In the genomic region with DNA sequence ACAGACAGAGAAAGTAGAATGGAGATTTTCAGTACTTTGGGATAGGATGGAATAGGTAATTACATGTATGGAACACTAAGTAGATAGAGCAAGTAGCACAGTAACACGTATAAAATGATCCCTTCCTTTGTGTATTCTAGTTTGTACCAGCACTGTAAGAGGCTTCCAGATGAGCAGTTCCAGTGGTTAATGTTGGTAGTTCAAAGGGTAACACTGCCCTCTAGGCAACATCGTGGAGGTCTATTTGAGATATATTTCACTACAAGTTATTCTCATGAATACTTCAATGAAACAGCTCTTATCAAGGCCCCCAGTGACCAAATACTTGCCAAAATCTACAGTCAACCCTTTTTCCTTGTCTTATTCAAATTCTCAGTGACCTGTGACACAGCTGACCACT, we compare ENCODE assay signal across 17 cellular contexts. TPM values are rescaled to one million over a fixed set of nuclear protein-coding genes. Genes with fewer than 3 reads are reported as not detected.
A peak's percentile ranks its signal among the peaks of the same experiment; 100 is the strongest.
DNase-seq lines count a peak whose midpoint lies in the region; ATAC-seq and TF ChIP-seq lines count a peak whose summit lies in the region.
"Had no signal": no experiment of that assay in that cellular context is flagged by ENCODE, and none has a peak within 500 bp of the region (broad histone marks: within the 10 kb centered on the region; RNA-seq: fewer than 3 reads in every experiment).

No MANE protein-coding gene starts in this region.

- in situ Hi-C loops in GM13977 (cut with MboI; ENCODE audit: low pct_unique_long_range_greater_than_20kb, low sequenced_read_pairs, unreplicated experiment): no loop called here
- in situ Hi-C loops in GM13976 (cut with MboI; ENCODE audit: low sequenced_read_pairs, unreplicated experiment): no loop called here

- H3K9me3 ChIP-seq in naive thymus-derived CD4-positive, alpha-beta T cell (ENCODE audit: control insufficient read depth in 2 of 3, low read length in 3 of 3): peaks cover 9 to 34% (median 11%) of the 10 kb centered on the region in 3 experiments

- peak; percentile 60 to 82 (median 75) for ATAC-seq in T-cell (replicated peaks in 1 of 4)
- ATAC-seq in naive thymus-derived CD4-positive, alpha-beta T cell: peak; percentile 68
- no peak for ATAC-seq in GM21381 (IDR thresholded peaks at IDR 0.05; ENCODE audit: unreplicated experiment)

- no peak overlapping the region for H3K4me3 Mint-ChIP-seq in activated CD4-positive, alpha-beta memory T cell treated with anti-CD3 and anti-CD28 coated beads for 36 hours
- no peak overlapping the region for H3K4me3 Mint-ChIP-seq in activated CD4-positive, alpha-beta memory T cell treated with anti-CD3 and anti-CD28 coated beads, Interleukin-2, amount 10 ng/mL, durations not matched to agents 7 days and 5 days
- H3K4me3 Mint-ChIP-seq in T-cell: no peak overlapping the region
- H3K4me3 Mint-ChIP-seq in naive thymus-derived CD4-positive, alpha-beta T cell: no peak overlapping the region
- H3K4me3 Mint-ChIP-seq: activated T-cell treated with anti-CD3 and anti-CD28 coated beads, Interleukin-2, amount 50 U/mL, for 24 hours; stimulated activated naive CD8-positive, alpha-beta T cell treated with anti-CD3 and anti-CD28 coated beads, Interleukin-15, Interleukin-2, amounts not matched to agents 100 ng/mL and 50 ng/mL, for 24 hours had no signal

- no peaks in the 10 kb centered on the region for H3K27me3 ChIP-seq in naive thymus-derived CD4-positive, alpha-beta T cell (ENCODE audit: control insufficient read depth in 2 of 2, insufficient read depth in 2 of 2, low read length in 2 of 2)

- H3K27ac Mint-ChIP-seq in activated CD4-positive, alpha-beta memory T cell treated with anti-CD3 and anti-CD28 coated beads for 36 hours: no peak overlapping the region
- H3K27ac Mint-ChIP-seq in activated CD4-positive, alpha-beta memory T cell treated with anti-CD3 and anti-CD28 coated beads, Interleukin-2, amount 10 ng/mL, durations not matched to agents 7 days and 5 days: no peak overlapping the region
- no peak overlapping the region for H3K27ac Mint-ChIP-seq in T-cell
- H3K27ac Mint-ChIP-seq in naive thymus-derived CD4-positive, alpha-beta T cell: peak overlapping the region in 1 of 9 donors; percentile 36
- H3K27ac Mint-ChIP-seq: activated T-cell treated with anti-CD3 and anti-CD28 coated beads, Interleukin-2, amount 50 U/mL, for 24 hours; stimulated activated naive CD8-positive, alpha-beta T cell treated with anti-CD3 and anti-CD28 coated beads, Interleukin-15, Interleukin-2, amounts not matched to agents 100 ng/mL and 50 ng/mL, for 24 hours had no signal

- H3K4me1 ChIP-seq in naive thymus-derived CD4-positive, alpha-beta T cell (ENCODE audit: control insufficient read depth in 2 of 2, insufficient read depth in 2 of 2, low read length in 2 of 2): no peaks in the 10 kb centered on the region

- CTCF ChIA-PET in activated CD4-positive, alpha-beta memory T cell treated with anti-CD3 and anti-CD28 coated beads for 36 hours (lab: Charles Lee): interaction anchor here (1.4 kb wide), 1 partner anchor 288 kb away, joined by 5 read pairs; no protein-coding TSS in a partner anchor
- CTCF ChIA-PET in activated CD4-positive, alpha-beta memory T cell treated with anti-CD3 and anti-CD28 coated beads, Interleukin-2, amount 10 ng/mL, durations not matched to agents 7 days and 5 days (lab: Charles Lee): no interaction called here
- CTCF ChIA-PET in T-cell (lab: Charles Lee): interaction anchor here in 1 of 2 donors (0.7 kb wide), 1 partner anchor 256 kb away, joined by 4 read pairs; no protein-coding TSS in a partner anchor
- CTCF ChIA-PET in naive thymus-derived CD4-positive, alpha-beta T cell (lab: Charles Lee): interaction anchor here (0.6 to 1.0 kb wide), 3 partner anchors 58 to 788 kb away, joined by 3 read pairs; partner anchors contain the start of gene ELOF1

- H3K36me3 Mint-ChIP-seq in activated CD4-positive, alpha-beta memory T cell treated with anti-CD3 and anti-CD28 coated beads for 36 hours: peaks cover 29% of the 10 kb centered on the region
- peaks cover 21% of the 10 kb centered on the region for H3K36me3 Mint-ChIP-seq in activated CD4-positive, alpha-beta memory T cell treated with anti-CD3 and anti-CD28 coated beads, Interleukin-2, amount 10 ng/mL, durations not matched to agents 7 days and 5 days (ENCODE audit: low read depth)
- H3K36me3 Mint-ChIP-seq in T-cell: peaks cover 28% of the 10 kb centered on the region
- H3K36me3 Mint-ChIP-seq in naive thymus-derived CD4-positive, alpha-beta T cell: peaks cover 18 to 40% (median 28%) of the 10 kb centered on the region in 5 donors

- POLR2A ChIA-PET in activated CD4-positive, alpha-beta memory T cell treated with anti-CD3 and anti-CD28 coated beads for 36 hours (lab: Charles Lee): no interaction called here
- POLR2A ChIA-PET in activated CD4-positive, alpha-beta memory T cell treated with anti-CD3 and anti-CD28 coated beads, Interleukin-2, amount 10 ng/mL, durations not matched to agents 7 days and 5 days (lab: Charles Lee): interaction anchor here (0.9 kb wide), 1 partner anchor 52 kb away, joined by 3 read pairs; the partner anchor contains the start of gene ZNF44
- POLR2A ChIA-PET in T-cell (lab: Charles Lee): no interaction called here
- POLR2A ChIA-PET in naive thymus-derived CD4-positive, alpha-beta T cell (lab: Charles Lee): no interaction called here

- no peaks in the 10 kb centered on the region for H3K4me1 Mint-ChIP-seq in activated CD4-positive, alpha-beta memory T cell treated with anti-CD3 and anti-CD28 coated beads for 36 hours (ENCODE audit: low read depth)
- H3K4me1 Mint-ChIP-seq in activated CD4-positive, alpha-beta memory T cell treated with anti-CD3 and anti-CD28 coated beads, Interleukin-2, amount 10 ng/mL, durations not matched to agents 7 days and 5 days: no peaks in the 10 kb centered on the region
- H3K4me1 Mint-ChIP-seq in T-cell: no peaks in the 10 kb centered on the region
- peaks cover 0 to 2% (median 0%) of the 10 kb centered on the region in 7 donors for H3K4me1 Mint-ChIP-seq in naive thymus-derived CD4-positive, alpha-beta T cell

- H3K4me3 ChIP-seq in naive thymus-derived CD4-positive, alpha-beta T cell (ENCODE audit: low read length): no peak overlapping the region

- no peaks in the 10 kb centered on the region for H3K27me3 Mint-ChIP-seq in activated CD4-positive, alpha-beta memory T cell treated with anti-CD3 and anti-CD28 coated beads for 36 hours
- no peaks in the 10 kb centered on the region for H3K27me3 Mint-ChIP-seq in activated CD4-positive, alpha-beta memory T cell treated with anti-CD3 and anti-CD28 coated beads, Interleukin-2, amount 10 ng/mL, durations not matched to agents 7 days and 5 days
- H3K27me3 Mint-ChIP-seq in T-cell: no peaks in the 10 kb centered on the region
- no peaks in the 10 kb centered on the region for H3K27me3 Mint-ChIP-seq in naive thymus-derived CD4-positive, alpha-beta T cell
- H3K27me3 Mint-ChIP-seq: activated T-cell treated with anti-CD3 and anti-CD28 coated beads, Interleukin-2, amount 50 U/mL, for 24 hours; stimulated activated naive CD8-positive, alpha-beta T cell treated with anti-CD3 and anti-CD28 coated beads, Interleukin-15, Interleukin-2, amounts not matched to agents 100 ng/mL and 50 ng/mL, for 24 hours had no signal

- DNase-seq in activated CD4-positive, alpha-beta memory T cell treated with anti-CD3 and anti-CD28 coated beads for 36 hours: peak; percentile 16
- no peak for DNase-seq in activated CD4-positive, alpha-beta memory T cell treated with anti-CD3 and anti-CD28 coated beads, Interleukin-2, amount 10 ng/mL, durations not matched to agents 7 days and 5 days
- DNase-seq in GM13977 (ENCODE audit: low spot score): no peak
- DNase-seq in T-cell: peak in 5 of 34 experiments; percentile 11 to 23 (median 16)
- peak in 5 of 9 donors; percentile 19 to 52 (median 32) for DNase-seq in naive thymus-derived CD4-positive, alpha-beta T cell
- no peak for DNase-seq in H4 (ENCODE audit: low spot score)
- no peak for DNase-seq in GM13976 (ENCODE audit: low spot score)
- DNase-seq: activated T-cell treated with anti-CD3 and anti-CD28 coated beads, Interleukin-2, amount 50 U/mL, for 24 hours; effector memory CD4-positive, alpha-beta T cell; GF-D8; islet precursor cell; NCI-H226; retina; stimulated activated CD4-positive, alpha-beta T cell treated with anti-CD3 and anti-CD28 coated beads, Interleukin-4, amount 100 ng/mL, for 1 hour; T1000 had no signal

- intact Hi-C loops in activated CD4-positive, alpha-beta memory T cell treated with anti-CD3 and anti-CD28 coated beads for 36 hours (cut with micrococcal nuclease): loop anchor here (1.0 kb wide), 1 partner anchor 145 kb away; no protein-coding TSS in a partner anchor
- intact Hi-C loops in naive thymus-derived CD4-positive, alpha-beta T cell (cut with micrococcal nuclease): loop anchor here in 1 of 2 donors (1.0 to 10.0 kb wide), 3 partner anchors 145 to 292 kb away; partner anchors contain the start of genes ZNF20 and ZNF878

- H3K9me3 Mint-ChIP-seq in activated CD4-positive, alpha-beta memory T cell treated with anti-CD3 and anti-CD28 coated beads for 36 hours: peaks cover 53% of the 10 kb centered on the region
- peaks cover 53% of the 10 kb centered on the region for H3K9me3 Mint-ChIP-seq in activated CD4-positive, alpha-beta memory T cell treated with anti-CD3 and anti-CD28 coated beads, Interleukin-2, amount 10 ng/mL, durations not matched to agents 7 days and 5 days
- H3K9me3 Mint-ChIP-seq in T-cell: peaks cover 8 to 28% (median 25%) of the 10 kb centered on the region in 3 donors
- peaks cover 11 to 77% (median 43%) of the 10 kb centered on the region in 11 donors for H3K9me3 Mint-ChIP-seq in naive thymus-derived CD4-positive, alpha-beta T cell

- H3K27ac ChIP-seq in naive thymus-derived CD4-positive, alpha-beta T cell (ENCODE audit: low read depth, low read length): no peak overlapping the region

- H3K36me3 ChIP-seq in naive thymus-derived CD4-positive, alpha-beta T cell (ENCODE audit: control insufficient read depth in 2 of 3, insufficient read depth in 3 of 3, low read length in 3 of 3): peaks cover 0 to 11% (median 0%) of the 10 kb centered on the region in 3 experiments

- peak; percentile 26 for TF ChIP-seq CTCF in GM13977 (IDR thresholded peaks at IDR 0.05; ENCODE audit: extremely low read depth, insufficient read depth, missing control alignments)
- TF ChIP-seq CTCF in GM13976 (IDR thresholded peaks at IDR 0.05; ENCODE audit: borderline replicate concordance, control extremely low read depth, extremely low read depth, insufficient read depth, missing control alignments): no peak

RNA-seq across cellular contexts. Expression of gene ZNF563, which starts 13.5 kb away (rescaled TPM):
- 1 to 10 TPM; 6.1 to 6.3 TPM for total RNA-seq in activated CD4-positive, alpha-beta memory T cell treated with anti-CD3 and anti-CD28 coated beads for 36 hours
- 1 to 10 TPM; 4.0 to 4.5 TPM for total RNA-seq in activated CD4-positive, alpha-beta memory T cell treated with anti-CD3 and anti-CD28 coated beads, Interleukin-2, amount 10 ng/mL, durations not matched to agents 7 days and 5 days
- 10 to 100 TPM in 3 of 5 donors, 1 to 10 TPM in 2; 2.8 to 15.6 (median 13.9) TPM for total RNA-seq in T-cell
- total RNA-seq in naive thymus-derived CD4-positive, alpha-beta T cell: 10 to 100 TPM in 2 of 5 experiments, 1 to 10 TPM in 3; 2.8 to 23.2 (median 6.1) TPM
- 1 to 10 TPM; 6.8 to 9.8 TPM for polyA plus RNA-seq in naive thymus-derived CD4-positive, alpha-beta T cell
- total RNA-seq in H4 (2014; rRNA removed; shearing (Covaris generic)): 0.29 and 3.4 TPM in 2 replicates

RNA-seq across cellular contexts. Expression of gene ZNF442, which starts 18.6 kb away (rescaled TPM):
- 1 to 10 TPM; 2.3 TPM for total RNA-seq in activated CD4-positive, alpha-beta memory T cell treated with anti-CD3 and anti-CD28 coated beads for 36 hours
- under 1 TPM; 0.75 to 0.86 TPM for total RNA-seq in activated CD4-positive, alpha-beta memory T cell treated with anti-CD3 and anti-CD28 coated beads, Interleukin-2, amount 10 ng/mL, durations not matched to agents 7 days and 5 days
- total RNA-seq in T-cell: 1 to 10 TPM in 4 of 5 donors, under 1 TPM in 1; 0.98 to 3.8 (median 2.4) TPM
- 1 to 10 TPM in 2 of 5 experiments, under 1 TPM in 3; 0.44 to 6.0 (median 0.58) TPM for total RNA-seq in naive thymus-derived CD4-positive, alpha-beta T cell
- polyA plus RNA-seq in naive thymus-derived CD4-positive, alpha-beta T cell: 1 to 10 TPM; 1.1 TPM
- 0.72 and 5.2 TPM in 2 replicates for total RNA-seq in H4 (2014; rRNA removed; shearing (Covaris generic))

RNA-seq across cellular contexts. Expression of gene ZNF44, which starts 52.2 kb away (rescaled TPM):
- total RNA-seq in activated CD4-positive, alpha-beta memory T cell treated with anti-CD3 and anti-CD28 coated beads for 36 hours: 1 to 10 TPM; 7.5 to 8.9 TPM
- 10 to 100 TPM; 14.9 to 16.2 TPM for total RNA-seq in activated CD4-positive, alpha-beta memory T cell treated with anti-CD3 and anti-CD28 coated beads, Interleukin-2, amount 10 ng/mL, durations not matched to agents 7 days and 5 days
- 10 to 100 TPM; 22.8 to 65.1 (median 58.5) TPM for total RNA-seq in T-cell
- 10 to 100 TPM; 16.3 to 67.4 (median 31.3) TPM for total RNA-seq in naive thymus-derived CD4-positive, alpha-beta T cell
- 10 to 100 TPM; 19.2 to 32.2 TPM for polyA plus RNA-seq in naive thymus-derived CD4-positive, alpha-beta T cell
- 3.3 and 6.5 TPM in 2 replicates for total RNA-seq in H4 (2014; rRNA removed; shearing (Covaris generic))

RNA-seq across cellular contexts. Expression of gene ZNF799, which starts 54.2 kb away (rescaled TPM):
- total RNA-seq in activated CD4-positive, alpha-beta memory T cell treated with anti-CD3 and anti-CD28 coated beads for 36 hours: 1 to 10 TPM; 4.2 to 4.7 TPM
- total RNA-seq in activated CD4-positive, alpha-beta memory T cell treated with anti-CD3 and anti-CD28 coated beads, Interleukin-2, amount 10 ng/mL, durations not matched to agents 7 days and 5 days: 1 to 10 TPM; 4.7 TPM
- total RNA-seq in T-cell: 1 to 10 TPM; 2.2 to 9.8 (median 8.1) TPM
- 1 to 10 TPM; 1.7 to 9.9 (median 4.4) TPM for total RNA-seq in naive thymus-derived CD4-positive, alpha-beta T cell
- 1 to 10 TPM; 4.3 to 8.0 TPM for polyA plus RNA-seq in naive thymus-derived CD4-positive, alpha-beta T cell
- 1.6 and 1.8 TPM in 2 replicates for total RNA-seq in H4 (2014; rRNA removed; shearing (Covaris generic))

Comparison
In these comparisons a context has a peak if more than half of its experiments do, and no peak if none do; other contexts are left out.
1. DNase-seq: peak in activated CD4-positive, alpha-beta memory T cell treated with anti-CD3 and anti-CD28 coated beads for 36 hours (single experiment) and naive thymus-derived CD4-positive, alpha-beta T cell (5 of 9); none in activated CD4-positive, alpha-beta memory T cell treated with anti-CD3 and anti-CD28 coated beads, Interleukin-2, amount 10 ng/mL, durations not matched to agents 7 days and 5 days (single experiment), GM13977 (single experiment), H4 (single experiment) and GM13976 (single experiment).